12 cellular contexts compared by ENCODE assay signal in genomic region chr5:150428106-150428876, GRCh38. TPM values are rescaled to one million over a fixed set of nuclear protein-coding genes. Genes with fewer than 3 reads are reported as not detected.
DNase-seq lines count a peak whose midpoint lies in the region; ATAC-seq, FAIRE-seq and TF ChIP-seq lines count a peak whose summit lies in the region.
"Had no signal": no experiment of that assay in that cellular context is flagged by ENCODE, and none has a peak within 500 bp of the region (broad histone marks: within the 10 kb centered on the region; RNA-seq: fewer than 3 reads in every experiment).

No MANE protein-coding gene starts in this region.

- H3K27ac Mint-ChIP-seq in activated CD8-positive, alpha-beta T cell treated with anti-CD3 and anti-CD28 coated beads for 36 hours = no peak overlapping the region
- H3K27ac Mint-ChIP-seq: endodermal cell had no signal

- H3K36me3 ChIP-seq in IMR-90 (ENCODE audit: control insufficient read depth, insufficient read depth, low read length) (no peaks in the 10 kb centered on the region), liver (ENCODE audit: control insufficient read depth in 4 of 4, insufficient read depth in 3 of 4, low read depth in 1 of 4, low read length in 3 of 4) (no peaks in the 10 kb centered on the region), small intestine (ENCODE audit: control insufficient read depth in 2 of 2, insufficient read depth in 2 of 2, low read length in 2 of 2) (no peaks in the 10 kb centered on the region)

- in situ Hi-C loops in IMR-90 (cut with MboI; ENCODE audit: low sequenced_read_pairs) = loop anchor here (25.0 kb wide), 2 partner anchors 591 to 791 kb away; no protein-coding TSS in a partner anchor
- in situ Hi-C loops in KBM-7 (cut with MboI; ENCODE audit: low pct_unique_long_range_greater_than_20kb, low sequenced_read_pairs) = no loop called here
- in situ Hi-C loops in ACHN (cut with HindIII; ENCODE audit: low pct_ligation_motif_present, low pct_unique_long_range_greater_than_20kb, low sequenced_read_pairs) = no loop called here

- H3K9ac ChIP-seq in IMR-90 (ENCODE audit: low read depth, low read length) = no peak overlapping the region
- H3K9ac ChIP-seq in liver (ENCODE audit: low read depth in 1 of 2, low read length in 2 of 2) = peak overlapping the region; percentile 14 to 48

- H2BK5ac ChIP-seq in IMR-90 (ENCODE audit: low read depth, low read length, poor library complexity, severe bottlenecking) = no peak overlapping the region

- no peak overlapping the region for H3K23ac ChIP-seq in IMR-90 (ENCODE audit: low read depth, low read length)

- CTCF ChIA-PET in IMR-90 (lab: Yijun Ruan, JAX) = no interaction called here
- CTCF ChIA-PET in activated CD8-positive, alpha-beta T cell treated with anti-CD3 and anti-CD28 coated beads for 36 hours (lab: Charles Lee) = no interaction called here

- ATAC-seq in IMR-90 (ENCODE audit: low read depth) = peak; percentile 35
- ATAC-seq in activated CD8-positive, alpha-beta T cell treated with anti-CD3 and anti-CD28 coated beads for 36 hours = no peak
- no peak for ATAC-seq in GM19328 (IDR thresholded peaks at IDR 0.05; ENCODE audit: unreplicated experiment)

- H3K4me3 ChIP-seq in IMR-90 (ENCODE audit: insufficient read depth, low read depth, low read length) (no peak overlapping the region), dorsolateral prefrontal cortex (no peak overlapping the region), liver (ENCODE audit: low read depth in 1 of 3, low read length in 3 of 3) (peak overlapping the region in 2 of 3 donors; percentile 3 to 41), small intestine (ENCODE audit: low read depth in 1 of 2, low read length in 2 of 2) (peak overlapping the region in 1 of 2 donors; percentile 19)

- no peaks in the 10 kb centered on the region; the same call in 1 of the 2 replicates for H3K9me1 ChIP-seq in IMR-90 (ENCODE audit: insufficient read depth, low read length)

- H2BK15ac ChIP-seq in IMR-90 (ENCODE audit: low read depth, low read length) = no peak overlapping the region

- H3K4me3 Mint-ChIP-seq in activated CD8-positive, alpha-beta T cell treated with anti-CD3 and anti-CD28 coated beads for 36 hours = no peak overlapping the region
- H3K4me3 Mint-ChIP-seq: endodermal cell had no signal

- H2BK120ac ChIP-seq in IMR-90 (ENCODE audit: low read depth, low read length) = no peak overlapping the region

- no peaks in the 10 kb centered on the region for H3K4me1 ChIP-seq in IMR-90 (ENCODE audit: control insufficient read depth, insufficient read depth, low read length)
- H3K4me1 ChIP-seq in liver (ENCODE audit: control insufficient read depth in 4 of 4, insufficient read depth in 4 of 4, low read length in 3 of 4) = peaks cover 5 to 26% (median 15%) of the 10 kb centered on the region in 4 donors
- H3K4me1 ChIP-seq in small intestine (ENCODE audit: control insufficient read depth in 2 of 2, insufficient read depth in 1 of 2, low read depth in 1 of 2, low read length in 1 of 2) = peaks cover 0 to 3% of the 10 kb centered on the region in 2 donors

- H4K5ac ChIP-seq in IMR-90 (ENCODE audit: low read depth, low read length) = no peak overlapping the region

- peak overlapping the region; percentile 52; the same call in 1 of the 2 replicates for H3K14ac ChIP-seq in IMR-90 (replicated peaks; ENCODE audit: low read depth, low read length)

- H3K36me3 Mint-ChIP-seq in activated CD8-positive, alpha-beta T cell treated with anti-CD3 and anti-CD28 coated beads for 36 hours (ENCODE audit: low read depth) = no peaks in the 10 kb centered on the region

- BruUV-seq in IMR-90 (replicated peaks; lab: Mats Ljungman, UMichigan) = no TSS peak

- H2BK20ac ChIP-seq in IMR-90 (ENCODE audit: low read depth, low read length) = no peak overlapping the region

- no peak overlapping the region for H3K4me2 ChIP-seq in IMR-90 (ENCODE audit: low read depth, low read length)

- peak overlapping the region; percentile 30; the same call in 1 of the 2 replicates for H2AK5ac ChIP-seq in IMR-90 (ENCODE audit: low read depth, low read length)

- FAIRE-seq in small intestine (lab: Jason Lieb, UNC) = no peak
- FAIRE-seq: D721Med had no signal

- no peaks in the 10 kb centered on the region for H3K9me3 ChIP-seq in IMR-90 (ENCODE audit: control insufficient read depth, insufficient read depth, low read length)
- H3K9me3 ChIP-seq in liver (ENCODE audit: control insufficient read depth in 4 of 4, low read length in 3 of 4) = no peaks in the 10 kb centered on the region
- H3K9me3 ChIP-seq in small intestine (ENCODE audit: control insufficient read depth, low read depth) = no peaks in the 10 kb centered on the region

- no peak overlapping the region for H3K18ac ChIP-seq in IMR-90 (ENCODE audit: low read depth, low read length)

- H3K9me3 Mint-ChIP-seq in activated CD8-positive, alpha-beta T cell treated with anti-CD3 and anti-CD28 coated beads for 36 hours = no peaks in the 10 kb centered on the region
- H3K9me3 Mint-ChIP-seq: endodermal cell had no signal

- no peak overlapping the region for H2AK9ac ChIP-seq in IMR-90 (replicated peaks; ENCODE audit: low read depth, low read length, poor library complexity)

- peak overlapping the region; percentile 23; the same call in 1 of the 2 replicates for H3K4ac ChIP-seq in IMR-90 (ENCODE audit: low read depth, low read length)

- TF ChIP-seq RAD21 in IMR-90 (IDR thresholded peaks at IDR 0.05; ENCODE audit: low read length) = no peak
- peak in 1 of 2 donors; percentile 4 for TF ChIP-seq RAD21 in liver (IDR thresholded peaks at IDR 0.05)

- H3K27me3 ChIP-seq in IMR-90 (ENCODE audit: control insufficient read depth, insufficient read depth, low read length) (no peaks in the 10 kb centered on the region), dorsolateral prefrontal cortex (no peaks in the 10 kb centered on the region), liver (ENCODE audit: control insufficient read depth in 4 of 4, insufficient read depth in 4 of 4, low read length in 3 of 4) (no peaks in the 10 kb centered on the region), small intestine (ENCODE audit: control insufficient read depth in 2 of 2, insufficient read depth in 2 of 2, low read length in 2 of 2) (no peaks in the 10 kb centered on the region)

- 60% methylated on average over 9 of the region's 18 CpGs; no CpG with 5 or more reads in 1 of the 2 experiments for WGBS in IMR-90 (ENCODE audit: extremely low coverage in 2 of 2, insufficient read length in 1 of 2), 2 experiments
- 16% methylated on average over 18 of the region's 18 CpGs for WGBS in liver
- 21 to 45% (median 39%) methylated on average over 17 to 18 of the region's 18 CpGs for WGBS in small intestine, 3 donors

- H3K4me1 Mint-ChIP-seq in activated CD8-positive, alpha-beta T cell treated with anti-CD3 and anti-CD28 coated beads for 36 hours (ENCODE audit: low read depth) = no peaks in the 10 kb centered on the region

- dilution Hi-C loops in IMR-90 (cut with HindIII; ENCODE audit: low sequenced_read_pairs, unreplicated experiment) = no loop called here

- no peaks in the 10 kb centered on the region for H3K27me3 Mint-ChIP-seq in activated CD8-positive, alpha-beta T cell treated with anti-CD3 and anti-CD28 coated beads for 36 hours

- POLR2A ChIA-PET in IMR-90 (lab: Charles Lee; ENCODE audit: unreplicated experiment) = no interaction called here
- POLR2A ChIA-PET in activated CD8-positive, alpha-beta T cell treated with anti-CD3 and anti-CD28 coated beads for 36 hours (lab: Charles Lee) = interaction anchor here (1.7 to 6.1 kb wide), 2 partner anchors 14 to 18 kb away, joined by 4 to 23 read pairs; no protein-coding TSS in a partner anchor

- DNase-seq in IMR-90 (no peak), dorsolateral prefrontal cortex (peak in 9 of 10 donors; percentile 20 to 82 (median 60)), small intestine (peak; percentile 85), KBM-7 (no peak), ACHN (no peak)
- DNase-seq in activated CD8-positive, alpha-beta T cell treated with anti-CD3 and anti-CD28 coated beads for 36 hours = no peak
- DNase-seq: activated T-cell treated with anti-CD3 and anti-CD28 coated beads for 4 hours, endodermal cell, NCI-H1436 treated with DMSO at 0.1 percent for 48 hours had no signal

- H4K91ac ChIP-seq in IMR-90 (ENCODE audit: insufficient read depth, low read depth, low read length) = no peak overlapping the region

- no peak overlapping the region for H3K27ac ChIP-seq in IMR-90 (ENCODE audit: insufficient read depth, low read length)
- H3K27ac ChIP-seq in dorsolateral prefrontal cortex = peak overlapping the region in 58 of 59 donors; percentile 31 to 100 (median 92)
- H3K27ac ChIP-seq in liver (ENCODE audit: low read depth in 1 of 2, low read length in 2 of 2) = peak overlapping the region; percentile 78 to 81
- H3K27ac ChIP-seq in small intestine (ENCODE audit: low read depth in 1 of 2, low read length in 1 of 2) = peak overlapping the region; percentile 42 to 67

- no peak for TF ChIP-seq POLR2A in IMR-90 (IDR thresholded peaks at IDR 0.05; ENCODE audit: low read depth, low read length)

- intact Hi-C loops in IMR-90 (cut with micrococcal nuclease) (no loop called here), dorsolateral prefrontal cortex (cut with DNase I) (no loop called here)
- intact Hi-C loops in activated CD8-positive, alpha-beta T cell treated with anti-CD3 and anti-CD28 coated beads for 36 hours (cut with micrococcal nuclease) = no loop called here

- H2AFZ ChIP-seq in IMR-90 (replicated peaks; ENCODE audit: low read length, poor library complexity) = peak overlapping the region; percentile 68

- no peak overlapping the region; a peak in 1 of 4 replicates for H4K8ac ChIP-seq in IMR-90 (ENCODE audit: low read depth in 2 of 2, low read length in 2 of 2)

- no peaks in the 10 kb centered on the region for H4K20me1 ChIP-seq in IMR-90 (ENCODE audit: insufficient read depth, low read length)

- no peak for TF ChIP-seq CTCF in IMR-90 (conservative IDR thresholded peaks at IDR 0.05; ENCODE audit: low read depth, low read length)
- peak in 1 of 56 donors; percentile 15 for TF ChIP-seq CTCF in dorsolateral prefrontal cortex (IDR thresholded peaks at IDR 0.05 in 54 of 56, conservative IDR thresholded peaks at IDR 0.05 in 2 of 56; ENCODE audit: low read depth in 1 of 56, partially characterized antibody in 56 of 56)
- no peak for TF ChIP-seq CTCF in liver (IDR thresholded peaks at IDR 0.05; ENCODE audit: low read depth, low read length, missing input control)
- TF ChIP-seq CTCF in activated CD8-positive, alpha-beta T cell treated with anti-CD3 and anti-CD28 coated beads for 36 hours (IDR thresholded peaks at IDR 0.05) = no peak

- H3K79me1 ChIP-seq in IMR-90 (ENCODE audit: low read depth in 1 of 2, low read length in 2 of 2) = no peaks in the 10 kb centered on the region

- H3K56ac ChIP-seq in IMR-90 (ENCODE audit: extremely low read depth, insufficient read depth, low read length) = no peak overlapping the region

RNA-seq across cellular contexts. Expression of gene CD74, which starts 15.6 kb away (rescaled TPM):
- 0.18 and 0.28 TPM in 2 replicates for total RNA-seq in IMR-90 (2012; rRNA removed)
- 1.1 and 1.5 TPM in 2 replicates for polyA plus RNA-seq in IMR-90 (2012; rRNA removed)
- 1.4 and 3.4 TPM in 2 replicates for polyA plus RNA-seq in IMR-90 (2012; cell fraction: cytosol; rRNA removed)
- polyA plus RNA-seq in IMR-90 (2012; cell fraction: nucleus; rRNA removed; ENCODE audit: low replicate concordance) = 0.60 and 0.64 TPM in 2 replicates
- total RNA-seq in dorsolateral prefrontal cortex = 100 to 1,000 TPM in 114 of 120 experiments, 10 to 100 TPM in 6; 51.8 to 687 (median 224) TPM
- 100 to 1,000 TPM; 176 to 214 TPM for total RNA-seq in liver
- 100 to 1,000 TPM; 299 to 327 TPM for polyA plus RNA-seq in liver
- 100 to 1,000 TPM; 288 to 939 (median 792) TPM for polyA plus RNA-seq in small intestine
- total RNA-seq in activated CD8-positive, alpha-beta T cell treated with anti-CD3 and anti-CD28 coated beads for 36 hours = 100 to 1,000 TPM; 277 to 282 TPM

RNA-seq across cellular contexts. Expression of gene RPS14, which starts 21.2 kb away (rescaled TPM):
- 7,310 and 7,583 TPM in 2 replicates for total RNA-seq in IMR-90 (2012; rRNA removed)
- polyA plus RNA-seq in IMR-90 (2012; rRNA removed) = 6,296 and 6,747 TPM in 2 replicates
- 5,609 and 17,745 TPM in 2 replicates for polyA plus RNA-seq in IMR-90 (2012; cell fraction: cytosol; rRNA removed)
- 873 and 3,349 TPM in 2 replicates for polyA plus RNA-seq in IMR-90 (2012; cell fraction: nucleus; rRNA removed; ENCODE audit: low replicate concordance)
- 100 to 1,000 TPM; 441 to 866 (median 635) TPM for total RNA-seq in dorsolateral prefrontal cortex
- total RNA-seq in liver = 100 to 1,000 TPM; 822 to 948 TPM
- polyA plus RNA-seq in liver = 100 to 1,000 TPM; 609 to 956 TPM
- 1,000 to 10,000 TPM; 2,980 to 5,825 (median 5,408) TPM for polyA plus RNA-seq in small intestine
- total RNA-seq in activated CD8-positive, alpha-beta T cell treated with anti-CD3 and anti-CD28 coated beads for 36 hours = 1,000 to 10,000 TPM; 3,542 to 3,651 TPM

Comparison
In these comparisons a context has a peak if more than half of its experiments do, and no peak if none do; other contexts are left out.
1. DNase-seq: peak in dorsolateral prefrontal cortex (9 of 10) and small intestine (single experiment); none in IMR-90 (single experiment), KBM-7 (single experiment), ACHN (single experiment) and activated CD8-positive, alpha-beta T cell treated with anti-CD3 and anti-CD28 coated beads for 36 hours (single experiment).
2. H3K4me3 ChIP-seq: peak in liver (2 of 3); none in IMR-90 (single experiment) and dorsolateral prefrontal cortex (0 of 59).
3. RNA of gene CD74, which starts 15.6 kb away (total RNA-seq): 277 to 282 TPM in activated CD8-positive, alpha-beta T cell treated with anti-CD3 and anti-CD28 coated beads for 36 hours, 51.8 to 687 TPM in dorsolateral prefrontal cortex and 176 to 214 TPM in liver; 0.18 to 0.28 TPM in IMR-90; every median in the first group is over 10 times any median in the second.